2 cellular contexts compared by ENCODE assay signal in genomic region chr3:85304360-85304964, GRCh38.
TF ChIP-seq lines count a peak whose summit lies in the region.

No MANE protein-coding gene starts in this region.

TF ChIP-seq in K562, 482 proteins besides CTCF, POLR2A, EP300 and RAD21 (continued from another document):
- TF ChIP-seq MXD1 (CRISPR knock-in tag; IDR thresholded peaks at IDR 0.05; ENCODE audit: borderline replicate concordance, poor library complexity, severe bottlenecking): no peak
- TF ChIP-seq RBM39 (optimal IDR thresholded peaks at IDR 0.05; ENCODE audit: low read depth, low read length): no peak
- TF ChIP-seq MNT (conservative IDR thresholded peaks at IDR 0.05): no peak
- no peak for TF ChIP-seq TAF9B (IDR thresholded peaks at IDR 0.05; ENCODE audit: partially characterized antibody)

TF ChIP-seq in liver, 16 proteins besides CTCF, POLR2A, EP300 and RAD21 (continued from another document):
- TF ChIP-seq REST (IDR thresholded peaks at IDR 0.05) (no peak), HNF4A (conservative IDR thresholded peaks at IDR 0.05) (no peak), FOXA2 (IDR thresholded peaks at IDR 0.05) (no peak), YY1 (IDR thresholded peaks at IDR 0.05) (no peak), TAF1 (conservative IDR thresholded peaks at IDR 0.05) (no peak)
